1 cellular context compared by ENCODE assay signal in the genomic region with DNA sequence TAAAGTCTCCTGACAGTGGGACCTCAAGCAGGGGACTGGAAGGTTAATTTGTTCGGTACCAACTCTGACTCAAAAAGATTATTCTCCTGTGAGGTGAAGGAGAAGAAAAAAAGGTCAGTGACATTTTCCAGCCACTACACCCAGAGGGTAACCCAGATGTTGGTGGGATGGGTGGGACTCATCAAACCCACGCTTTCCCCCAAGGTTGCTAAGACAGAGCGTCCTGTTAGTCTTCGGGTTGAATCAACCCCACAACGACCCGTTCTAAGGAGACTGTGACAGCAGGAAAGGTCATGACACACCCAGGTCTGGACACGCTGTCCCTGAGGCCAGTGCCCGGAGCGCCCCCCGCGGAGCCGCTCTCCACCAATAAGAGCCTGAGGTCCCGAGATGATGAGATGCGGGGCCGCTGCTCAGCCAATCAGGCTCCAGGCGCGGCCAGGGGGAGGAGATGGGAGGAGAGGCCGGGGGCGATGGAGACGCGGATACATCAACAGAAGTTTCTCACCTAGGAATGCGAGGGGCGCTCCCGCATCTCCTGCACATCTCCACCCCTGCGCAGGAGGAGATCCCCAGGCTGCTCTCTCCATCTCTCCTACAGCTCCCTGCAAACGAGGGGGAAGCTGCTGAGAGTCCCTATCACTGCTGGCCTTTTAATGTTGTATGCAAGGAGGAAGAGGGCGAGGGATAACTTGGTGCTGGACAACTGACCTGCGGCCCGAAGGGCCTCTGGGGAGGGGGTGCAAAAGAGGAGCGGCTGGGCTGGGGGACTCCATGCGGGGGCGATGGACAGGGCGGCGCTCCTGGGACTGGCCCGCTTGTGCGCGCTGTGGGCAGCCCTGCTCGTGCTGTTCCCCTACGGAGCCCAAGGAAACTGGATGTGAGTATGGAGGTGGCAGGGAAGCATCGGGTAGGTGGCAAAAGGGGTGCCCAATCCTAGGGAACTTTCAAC.
TF ChIP-seq lines count a peak whose summit lies in the region.

A gene with protein sequence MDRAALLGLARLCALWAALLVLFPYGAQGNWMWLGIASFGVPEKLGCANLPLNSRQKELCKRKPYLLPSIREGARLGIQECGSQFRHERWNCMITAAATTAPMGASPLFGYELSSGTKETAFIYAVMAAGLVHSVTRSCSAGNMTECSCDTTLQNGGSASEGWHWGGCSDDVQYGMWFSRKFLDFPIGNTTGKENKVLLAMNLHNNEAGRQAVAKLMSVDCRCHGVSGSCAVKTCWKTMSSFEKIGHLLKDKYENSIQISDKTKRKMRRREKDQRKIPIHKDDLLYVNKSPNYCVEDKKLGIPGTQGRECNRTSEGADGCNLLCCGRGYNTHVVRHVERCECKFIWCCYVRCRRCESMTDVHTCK (plus strand): TSS at position 493 of the 952 bp plus-strand sequence. CDS start 293 bp downstream, at position 786.

TF ChIP-seq in GM23338, 12 proteins besides CTCF, POLR2A, EP300 and RAD21 (continued from another document):
- TF ChIP-seq, protein P1, sequence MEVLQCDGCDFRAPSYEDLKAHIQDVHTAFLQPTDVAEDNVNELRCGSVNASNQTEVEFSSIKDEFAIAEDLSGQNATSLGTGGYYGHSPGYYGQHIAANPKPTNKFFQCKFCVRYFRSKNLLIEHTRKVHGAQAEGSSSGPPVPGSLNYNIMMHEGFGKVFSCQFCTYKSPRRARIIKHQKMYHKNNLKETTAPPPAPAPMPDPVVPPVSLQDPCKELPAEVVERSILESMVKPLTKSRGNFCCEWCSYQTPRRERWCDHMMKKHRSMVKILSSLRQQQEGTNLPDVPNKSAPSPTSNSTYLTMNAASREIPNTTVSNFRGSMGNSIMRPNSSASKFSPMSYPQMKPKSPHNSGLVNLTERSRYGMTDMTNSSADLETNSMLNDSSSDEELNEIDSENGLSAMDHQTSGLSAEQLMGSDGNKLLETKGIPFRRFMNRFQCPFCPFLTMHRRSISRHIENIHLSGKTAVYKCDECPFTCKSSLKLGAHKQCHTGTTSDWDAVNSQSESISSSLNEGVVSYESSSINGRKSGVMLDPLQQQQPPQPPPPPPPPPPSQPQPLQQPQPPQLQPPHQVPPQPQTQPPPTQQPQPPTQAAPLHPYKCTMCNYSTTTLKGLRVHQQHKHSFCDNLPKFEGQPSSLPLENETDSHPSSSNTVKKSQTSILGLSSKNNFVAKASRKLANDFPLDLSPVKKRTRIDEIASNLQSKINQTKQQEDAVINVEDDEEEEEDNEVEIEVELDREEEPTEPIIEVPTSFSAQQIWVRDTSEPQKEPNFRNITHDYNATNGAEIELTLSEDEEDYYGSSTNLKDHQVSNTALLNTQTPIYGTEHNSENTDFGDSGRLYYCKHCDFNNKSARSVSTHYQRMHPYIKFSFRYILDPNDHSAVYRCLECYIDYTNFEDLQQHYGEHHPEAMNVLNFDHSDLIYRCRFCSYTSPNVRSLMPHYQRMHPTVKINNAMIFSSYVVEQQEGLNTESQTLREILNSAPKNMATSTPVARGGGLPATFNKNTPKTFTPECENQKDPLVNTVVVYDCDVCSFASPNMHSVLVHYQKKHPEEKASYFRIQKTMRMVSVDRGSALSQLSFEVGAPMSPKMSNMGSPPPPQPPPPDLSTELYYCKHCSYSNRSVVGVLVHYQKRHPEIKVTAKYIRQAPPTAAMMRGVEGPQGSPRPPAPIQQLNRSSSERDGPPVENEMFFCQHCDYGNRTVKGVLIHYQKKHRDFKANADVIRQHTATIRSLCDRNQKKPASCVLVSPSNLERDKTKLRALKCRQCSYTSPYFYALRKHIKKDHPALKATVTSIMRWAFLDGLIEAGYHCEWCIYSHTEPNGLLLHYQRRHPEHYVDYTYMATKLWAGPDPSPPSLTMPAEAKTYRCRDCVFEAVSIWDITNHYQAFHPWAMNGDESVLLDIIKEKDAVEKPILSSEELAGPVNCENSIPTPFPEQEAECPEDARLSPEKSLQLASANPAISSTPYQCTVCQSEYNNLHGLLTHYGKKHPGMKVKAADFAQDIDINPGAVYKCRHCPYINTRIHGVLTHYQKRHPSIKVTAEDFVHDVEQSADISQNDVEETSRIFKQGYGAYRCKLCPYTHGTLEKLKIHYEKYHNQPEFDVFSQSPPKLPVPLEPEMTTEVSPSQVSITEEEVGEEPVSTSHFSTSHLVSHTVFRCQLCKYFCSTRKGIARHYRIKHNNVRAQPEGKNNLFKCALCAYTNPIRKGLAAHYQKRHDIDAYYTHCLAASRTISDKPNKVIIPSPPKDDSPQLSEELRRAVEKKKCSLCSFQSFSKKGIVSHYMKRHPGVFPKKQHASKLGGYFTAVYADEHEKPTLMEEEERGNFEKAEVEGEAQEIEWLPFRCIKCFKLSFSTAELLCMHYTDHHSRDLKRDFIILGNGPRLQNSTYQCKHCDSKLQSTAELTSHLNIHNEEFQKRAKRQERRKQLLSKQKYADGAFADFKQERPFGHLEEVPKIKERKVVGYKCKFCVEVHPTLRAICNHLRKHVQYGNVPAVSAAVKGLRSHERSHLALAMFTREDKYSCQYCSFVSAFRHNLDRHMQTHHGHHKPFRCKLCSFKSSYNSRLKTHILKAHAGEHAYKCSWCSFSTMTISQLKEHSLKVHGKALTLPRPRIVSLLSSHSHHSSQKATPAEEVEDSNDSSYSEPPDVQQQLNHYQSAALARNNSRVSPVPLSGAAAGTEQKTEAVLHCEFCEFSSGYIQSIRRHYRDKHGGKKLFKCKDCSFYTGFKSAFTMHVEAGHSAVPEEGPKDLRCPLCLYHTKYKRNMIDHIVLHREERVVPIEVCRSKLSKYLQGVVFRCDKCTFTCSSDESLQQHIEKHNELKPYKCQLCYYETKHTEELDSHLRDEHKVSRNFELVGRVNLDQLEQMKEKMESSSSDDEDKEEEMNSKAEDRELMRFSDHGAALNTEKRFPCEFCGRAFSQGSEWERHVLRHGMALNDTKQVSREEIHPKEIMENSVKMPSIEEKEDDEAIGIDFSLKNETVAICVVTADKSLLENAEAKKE (CRISPR knock-in tag; IDR thresholded peaks at IDR 0.05), result no peak
- TF ChIP-seq, protein P2, sequence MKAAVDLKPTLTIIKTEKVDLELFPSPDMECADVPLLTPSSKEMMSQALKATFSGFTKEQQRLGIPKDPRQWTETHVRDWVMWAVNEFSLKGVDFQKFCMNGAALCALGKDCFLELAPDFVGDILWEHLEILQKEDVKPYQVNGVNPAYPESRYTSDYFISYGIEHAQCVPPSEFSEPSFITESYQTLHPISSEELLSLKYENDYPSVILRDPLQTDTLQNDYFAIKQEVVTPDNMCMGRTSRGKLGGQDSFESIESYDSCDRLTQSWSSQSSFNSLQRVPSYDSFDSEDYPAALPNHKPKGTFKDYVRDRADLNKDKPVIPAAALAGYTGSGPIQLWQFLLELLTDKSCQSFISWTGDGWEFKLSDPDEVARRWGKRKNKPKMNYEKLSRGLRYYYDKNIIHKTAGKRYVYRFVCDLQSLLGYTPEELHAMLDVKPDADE (IDR thresholded peaks at IDR 0.05), result no peak
- TF ChIP-seq, protein P3, sequence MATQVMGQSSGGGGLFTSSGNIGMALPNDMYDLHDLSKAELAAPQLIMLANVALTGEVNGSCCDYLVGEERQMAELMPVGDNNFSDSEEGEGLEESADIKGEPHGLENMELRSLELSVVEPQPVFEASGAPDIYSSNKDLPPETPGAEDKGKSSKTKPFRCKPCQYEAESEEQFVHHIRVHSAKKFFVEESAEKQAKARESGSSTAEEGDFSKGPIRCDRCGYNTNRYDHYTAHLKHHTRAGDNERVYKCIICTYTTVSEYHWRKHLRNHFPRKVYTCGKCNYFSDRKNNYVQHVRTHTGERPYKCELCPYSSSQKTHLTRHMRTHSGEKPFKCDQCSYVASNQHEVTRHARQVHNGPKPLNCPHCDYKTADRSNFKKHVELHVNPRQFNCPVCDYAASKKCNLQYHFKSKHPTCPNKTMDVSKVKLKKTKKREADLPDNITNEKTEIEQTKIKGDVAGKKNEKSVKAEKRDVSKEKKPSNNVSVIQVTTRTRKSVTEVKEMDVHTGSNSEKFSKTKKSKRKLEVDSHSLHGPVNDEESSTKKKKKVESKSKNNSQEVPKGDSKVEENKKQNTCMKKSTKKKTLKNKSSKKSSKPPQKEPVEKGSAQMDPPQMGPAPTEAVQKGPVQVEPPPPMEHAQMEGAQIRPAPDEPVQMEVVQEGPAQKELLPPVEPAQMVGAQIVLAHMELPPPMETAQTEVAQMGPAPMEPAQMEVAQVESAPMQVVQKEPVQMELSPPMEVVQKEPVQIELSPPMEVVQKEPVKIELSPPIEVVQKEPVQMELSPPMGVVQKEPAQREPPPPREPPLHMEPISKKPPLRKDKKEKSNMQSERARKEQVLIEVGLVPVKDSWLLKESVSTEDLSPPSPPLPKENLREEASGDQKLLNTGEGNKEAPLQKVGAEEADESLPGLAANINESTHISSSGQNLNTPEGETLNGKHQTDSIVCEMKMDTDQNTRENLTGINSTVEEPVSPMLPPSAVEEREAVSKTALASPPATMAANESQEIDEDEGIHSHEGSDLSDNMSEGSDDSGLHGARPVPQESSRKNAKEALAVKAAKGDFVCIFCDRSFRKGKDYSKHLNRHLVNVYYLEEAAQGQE (IDR thresholded peaks at IDR 0.05; ENCODE audit: unreplicated experiment), result no peak
- TF ChIP-seq ZNF114 (CRISPR knock-in tag; IDR thresholded peaks at IDR 0.05) (no peak), EZH2 (IDR thresholded peaks at IDR 0.05; ENCODE audit: low read depth, unreplicated experiment) (no peak), STAT1 (IDR thresholded peaks at IDR 0.05; ENCODE audit: unreplicated experiment) (no peak)
